Comparison of ENCODE assay signal across 10 cellular contexts in the genomic region with DNA sequence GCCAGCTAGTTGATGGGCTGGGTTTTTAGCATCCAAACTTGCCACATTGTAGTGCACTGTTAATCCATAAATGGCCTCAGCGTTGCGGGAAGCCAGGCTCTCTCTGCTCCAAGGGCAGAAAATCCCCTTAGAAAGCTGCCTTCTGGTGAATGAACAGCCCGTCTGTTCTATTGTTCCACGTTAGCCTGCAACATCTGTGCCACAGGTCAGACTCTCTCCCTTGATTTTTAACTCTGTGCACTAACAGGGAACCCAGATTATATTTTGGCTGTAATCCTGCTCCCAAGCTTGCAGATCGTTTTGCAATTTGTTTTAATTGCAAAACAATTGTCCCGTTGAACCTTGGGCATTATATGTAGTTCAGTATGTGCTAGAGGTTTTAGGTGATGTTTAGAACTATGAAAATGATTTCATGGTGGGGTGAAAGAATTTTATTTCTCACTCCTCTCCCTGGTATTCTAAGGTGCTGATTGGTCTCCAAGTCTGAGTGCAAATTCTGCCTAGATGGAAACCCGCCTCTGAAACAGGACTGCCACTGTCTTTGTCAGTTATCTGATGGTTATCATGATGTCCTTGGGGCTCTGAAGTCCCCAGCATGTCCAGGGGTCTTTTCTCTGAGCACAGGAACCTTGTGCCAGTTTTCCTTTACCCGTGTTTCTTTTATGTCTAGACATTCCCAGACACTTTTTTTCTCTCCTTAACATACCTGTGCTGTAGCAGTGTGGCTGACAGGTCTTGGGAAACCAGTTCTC.
DNase-seq lines count a peak whose midpoint lies in the region; ATAC-seq and TF ChIP-seq lines count a peak whose summit lies in the region.
"Had no signal": no experiment of that assay in that cellular context is flagged by ENCODE, and none has a peak within 500 bp of the region (broad histone marks: within the 10 kb centered on the region; RNA-seq: fewer than 3 reads in every experiment).

No MANE protein-coding gene starts in this region.

- H3K4me3 Mint-ChIP-seq in T-helper 2 cell treated with Interferon-gamma antibody and Interleukin-4, amounts not matched to agents 5 μg/mL and 100 μg/mL, for 36 hours, result no peak overlapping the region

- H3K9ac ChIP-seq in liver (ENCODE audit: low read depth in 1 of 2, low read length in 2 of 2), result no peak overlapping the region

- peaks cover 83% of the 10 kb centered on the region for H3K4me1 ChIP-seq in left ventricle myocardium inferior
- H3K4me1 ChIP-seq in right atrium auricular region, result peaks cover 0 to 65% of the 10 kb centered on the region in 2 donors
- peaks cover 14 to 47% (median 37%) of the 10 kb centered on the region in 4 donors for H3K4me1 ChIP-seq in liver (ENCODE audit: control insufficient read depth in 4 of 4, insufficient read depth in 4 of 4, low read length in 3 of 4)
- H3K4me1 ChIP-seq in adrenal gland (replicated peaks in 1 of 2), result peaks cover 6 to 26% of the 10 kb centered on the region in 2 donors

- no peak for DNase-seq in left ventricle myocardium inferior
- DNase-seq in right atrium auricular region (ENCODE audit: low spot score), result no peak
- peak; percentile 42 for DNase-seq in amniotic epithelial cell (ENCODE audit: low read depth)
- no peak for DNase-seq in germinal center (ENCODE audit: low spot score)
- no peak for DNase-seq in adrenal gland
- no peak for DNase-seq in T-helper 2 cell treated with Interferon-gamma antibody and Interleukin-4, amounts not matched to agents 5 μg/mL and 100 μg/mL, for 36 hours (ENCODE audit: low spot score)
- DNase-seq: activated CD8-positive, alpha-beta memory T cell treated with anti-CD3 and anti-CD28 coated beads for 24 hours; NCI-H2107 had no signal

- no peaks in the 10 kb centered on the region for H3K9me3 ChIP-seq in left ventricle myocardium inferior (replicated peaks)
- H3K9me3 ChIP-seq in right atrium auricular region, result no peaks in the 10 kb centered on the region
- no peaks in the 10 kb centered on the region for H3K9me3 ChIP-seq in liver (ENCODE audit: control insufficient read depth in 4 of 4, low read length in 3 of 4)
- H3K9me3 ChIP-seq in adrenal gland (replicated peaks in 1 of 3), result no peaks in the 10 kb centered on the region

- TF ChIP-seq CTCF in left ventricle myocardium inferior (IDR thresholded peaks at IDR 0.05; ENCODE audit: borderline replicate concordance) (no peak), right atrium auricular region (IDR thresholded peaks at IDR 0.05) (no peak), liver (IDR thresholded peaks at IDR 0.05; ENCODE audit: low read depth, low read length, missing input control) (no peak), adrenal gland (IDR thresholded peaks at IDR 0.05) (no peak)

- H3K36me3 ChIP-seq in left ventricle myocardium inferior (no peaks in the 10 kb centered on the region), right atrium auricular region (no peaks in the 10 kb centered on the region), liver (ENCODE audit: control insufficient read depth in 4 of 4, insufficient read depth in 3 of 4, low read depth in 1 of 4, low read length in 3 of 4) (no peaks in the 10 kb centered on the region), adrenal gland (replicated peaks in 1 of 2) (no peaks in the 10 kb centered on the region)

- H3K4me1 Mint-ChIP-seq in T-helper 2 cell treated with Interferon-gamma antibody and Interleukin-4, amounts not matched to agents 5 μg/mL and 100 μg/mL, for 36 hours (ENCODE audit: low read depth), result peaks cover 18% of the 10 kb centered on the region

- no peak overlapping the region for H3K27ac Mint-ChIP-seq in T-helper 2 cell treated with Interferon-gamma antibody and Interleukin-4, amounts not matched to agents 5 μg/mL and 100 μg/mL, for 36 hours

- ATAC-seq in GM21526 (IDR thresholded peaks at IDR 0.05; ENCODE audit: low FRiP score, unreplicated experiment), result no peak

- no peak for TF ChIP-seq POLR2A in adrenal gland (IDR thresholded peaks at IDR 0.05)

- peak; percentile 61 to 64 for TF ChIP-seq RAD21 in liver (IDR thresholded peaks at IDR 0.05)

- H3K27me3 Mint-ChIP-seq in T-helper 2 cell treated with Interferon-gamma antibody and Interleukin-4, amounts not matched to agents 5 μg/mL and 100 μg/mL, for 36 hours (ENCODE audit: low read depth), result no peaks in the 10 kb centered on the region

- H3K27me3 ChIP-seq in left ventricle myocardium inferior (ENCODE audit: low read depth) (no peaks in the 10 kb centered on the region), right atrium auricular region (no peaks in the 10 kb centered on the region), liver (ENCODE audit: control insufficient read depth in 4 of 4, insufficient read depth in 4 of 4, low read length in 3 of 4) (no peaks in the 10 kb centered on the region), adrenal gland (no peaks in the 10 kb centered on the region)

- intact Hi-C loops in left ventricle myocardium inferior (cut with micrococcal nuclease), result no loop called here
- intact Hi-C loops in adrenal gland (cut with DNase I), result no loop called here

- peaks cover 7% of the 10 kb centered on the region for H3K36me3 Mint-ChIP-seq in T-helper 2 cell treated with Interferon-gamma antibody and Interleukin-4, amounts not matched to agents 5 μg/mL and 100 μg/mL, for 36 hours (ENCODE audit: low read depth)

- WGBS in liver, result 31% methylated on average over 8 of the region's 8 CpGs
- WGBS in adrenal gland, 4 donors, result 58 to 71% (median 63%) methylated on average over 8 of the region's 8 CpGs

- H3K4me3 ChIP-seq in left ventricle myocardium inferior (no peak overlapping the region), right atrium auricular region (no peak overlapping the region), liver (ENCODE audit: low read depth in 1 of 3, low read length in 3 of 3) (no peak overlapping the region), adrenal gland (no peak overlapping the region)

- H3K27ac ChIP-seq in left ventricle myocardium inferior (replicated peaks), result peak overlapping the region; percentile 5
- no peak overlapping the region for H3K27ac ChIP-seq in right atrium auricular region
- H3K27ac ChIP-seq in liver (ENCODE audit: low read depth in 1 of 2, low read length in 2 of 2), result peak overlapping the region; percentile 56 to 89
- H3K27ac ChIP-seq in adrenal gland, result no peak overlapping the region

- no peaks in the 10 kb centered on the region for H3K9me3 Mint-ChIP-seq in T-helper 2 cell treated with Interferon-gamma antibody and Interleukin-4, amounts not matched to agents 5 μg/mL and 100 μg/mL, for 36 hours

TF ChIP-seq in liver, 16 proteins besides CTCF, POLR2A, EP300 and RAD21 (continues in another document):
- TF ChIP-seq, protein P1, sequence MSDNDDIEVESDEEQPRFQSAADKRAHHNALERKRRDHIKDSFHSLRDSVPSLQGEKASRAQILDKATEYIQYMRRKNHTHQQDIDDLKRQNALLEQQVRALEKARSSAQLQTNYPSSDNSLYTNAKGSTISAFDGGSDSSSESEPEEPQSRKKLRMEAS (IDR thresholded peaks at IDR 0.05), result peak; percentile 89
- TF ChIP-seq YY1 (IDR thresholded peaks at IDR 0.05) (peak; percentile 81), SP1 (IDR thresholded peaks at IDR 0.05) (peak; percentile 94), TAF1 (conservative IDR thresholded peaks at IDR 0.05) (no peak), JUND (IDR thresholded peaks at IDR 0.05) (peak; percentile 54 to 75), HNF4G (IDR thresholded peaks at IDR 0.05) (peak; percentile 79), FOXA1 (IDR thresholded peaks at IDR 0.05) (no peak), RXRA (IDR thresholded peaks at IDR 0.05) (peak; percentile 93 to 96)
- TF ChIP-seq, protein P2, sequence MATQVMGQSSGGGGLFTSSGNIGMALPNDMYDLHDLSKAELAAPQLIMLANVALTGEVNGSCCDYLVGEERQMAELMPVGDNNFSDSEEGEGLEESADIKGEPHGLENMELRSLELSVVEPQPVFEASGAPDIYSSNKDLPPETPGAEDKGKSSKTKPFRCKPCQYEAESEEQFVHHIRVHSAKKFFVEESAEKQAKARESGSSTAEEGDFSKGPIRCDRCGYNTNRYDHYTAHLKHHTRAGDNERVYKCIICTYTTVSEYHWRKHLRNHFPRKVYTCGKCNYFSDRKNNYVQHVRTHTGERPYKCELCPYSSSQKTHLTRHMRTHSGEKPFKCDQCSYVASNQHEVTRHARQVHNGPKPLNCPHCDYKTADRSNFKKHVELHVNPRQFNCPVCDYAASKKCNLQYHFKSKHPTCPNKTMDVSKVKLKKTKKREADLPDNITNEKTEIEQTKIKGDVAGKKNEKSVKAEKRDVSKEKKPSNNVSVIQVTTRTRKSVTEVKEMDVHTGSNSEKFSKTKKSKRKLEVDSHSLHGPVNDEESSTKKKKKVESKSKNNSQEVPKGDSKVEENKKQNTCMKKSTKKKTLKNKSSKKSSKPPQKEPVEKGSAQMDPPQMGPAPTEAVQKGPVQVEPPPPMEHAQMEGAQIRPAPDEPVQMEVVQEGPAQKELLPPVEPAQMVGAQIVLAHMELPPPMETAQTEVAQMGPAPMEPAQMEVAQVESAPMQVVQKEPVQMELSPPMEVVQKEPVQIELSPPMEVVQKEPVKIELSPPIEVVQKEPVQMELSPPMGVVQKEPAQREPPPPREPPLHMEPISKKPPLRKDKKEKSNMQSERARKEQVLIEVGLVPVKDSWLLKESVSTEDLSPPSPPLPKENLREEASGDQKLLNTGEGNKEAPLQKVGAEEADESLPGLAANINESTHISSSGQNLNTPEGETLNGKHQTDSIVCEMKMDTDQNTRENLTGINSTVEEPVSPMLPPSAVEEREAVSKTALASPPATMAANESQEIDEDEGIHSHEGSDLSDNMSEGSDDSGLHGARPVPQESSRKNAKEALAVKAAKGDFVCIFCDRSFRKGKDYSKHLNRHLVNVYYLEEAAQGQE (IDR thresholded peaks at IDR 0.05), result peak; percentile 74
- TF ChIP-seq, protein P3, sequence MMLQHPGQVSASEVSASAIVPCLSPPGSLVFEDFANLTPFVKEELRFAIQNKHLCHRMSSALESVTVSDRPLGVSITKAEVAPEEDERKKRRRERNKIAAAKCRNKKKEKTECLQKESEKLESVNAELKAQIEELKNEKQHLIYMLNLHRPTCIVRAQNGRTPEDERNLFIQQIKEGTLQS (IDR thresholded peaks at IDR 0.05), result no peak
- TF ChIP-seq, protein P4, sequence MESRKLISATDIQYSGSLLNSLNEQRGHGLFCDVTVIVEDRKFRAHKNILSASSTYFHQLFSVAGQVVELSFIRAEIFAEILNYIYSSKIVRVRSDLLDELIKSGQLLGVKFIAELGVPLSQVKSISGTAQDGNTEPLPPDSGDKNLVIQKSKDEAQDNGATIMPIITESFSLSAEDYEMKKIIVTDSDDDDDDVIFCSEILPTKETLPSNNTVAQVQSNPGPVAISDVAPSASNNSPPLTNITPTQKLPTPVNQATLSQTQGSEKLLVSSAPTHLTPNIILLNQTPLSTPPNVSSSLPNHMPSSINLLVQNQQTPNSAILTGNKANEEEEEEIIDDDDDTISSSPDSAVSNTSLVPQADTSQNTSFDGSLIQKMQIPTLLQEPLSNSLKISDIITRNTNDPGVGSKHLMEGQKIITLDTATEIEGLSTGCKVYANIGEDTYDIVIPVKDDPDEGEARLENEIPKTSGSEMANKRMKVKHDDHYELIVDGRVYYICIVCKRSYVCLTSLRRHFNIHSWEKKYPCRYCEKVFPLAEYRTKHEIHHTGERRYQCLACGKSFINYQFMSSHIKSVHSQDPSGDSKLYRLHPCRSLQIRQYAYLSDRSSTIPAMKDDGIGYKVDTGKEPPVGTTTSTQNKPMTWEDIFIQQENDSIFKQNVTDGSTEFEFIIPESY (IDR thresholded peaks at IDR 0.05), result peak; percentile 87

Comparison
In these comparisons a context has a peak if more than half of its experiments do, and no peak if none do; other contexts are left out.
1. H3K27ac ChIP-seq: peak in left ventricle myocardium inferior (single experiment) and liver (2 of 2); none in right atrium auricular region (0 of 2) and adrenal gland (0 of 5).